In genomic region chr18:70256184-70256583, GRCh38 we compare ENCODE assay signal across 25 cellular contexts.
"Had no signal": no experiment of that assay in that cellular context is flagged by ENCODE, and none has a peak within 500 bp of the region (broad histone marks: within the 10 kb centered on the region; RNA-seq: fewer than 3 reads in every experiment).

No MANE protein-coding gene starts in this region.

- ATAC-seq: left colon, left lung, lower lobe of right lung, natural killer cell had no signal

- H3K27me3 Mint-ChIP-seq: progenitor cell of endocrine pancreas had no signal

- H3K27ac Mint-ChIP-seq: immature natural killer cell; mesothelial cell of epicardium; naive B cell; natural killer cell; nephron progenitor cell; neural progenitor cell; progenitor cell of endocrine pancreas; stimulated activated naive CD8-positive, alpha-beta T cell treated with anti-CD3 and anti-CD28 coated beads, Interleukin-15, Interleukin-2, amounts not matched to agents 100 ng/mL and 50 ng/mL, for 24 hours had no signal

- H3K36me3 Mint-ChIP-seq: immature natural killer cell, mesothelial cell of epicardium, naive B cell, natural killer cell, neural progenitor cell had no signal

- H3K9me3 Mint-ChIP-seq: immature natural killer cell; mesothelial cell of epicardium; natural killer cell; neural progenitor cell; stimulated activated naive CD8-positive, alpha-beta T cell treated with anti-CD3 and anti-CD28 coated beads, Interleukin-15, Interleukin-2, amounts not matched to agents 100 ng/mL and 50 ng/mL, for 24 hours had no signal

- DNase-seq: hypothalamus; immature natural killer cell; kidney; left colon; left lung; lower lobe of right lung; mammary epithelial cell; mesendoderm; naive B cell; natural killer cell; nephron progenitor cell; occipital lobe; right lobe of liver; stimulated activated CD4-positive, alpha-beta T cell treated with anti-CD3 and anti-CD28 coated beads, Interleukin-15, amount 100 ng/mL, for 24 hours; stimulated activated CD4-positive, alpha-beta T cell treated with anti-CD3 and anti-CD28 coated beads, Interleukin-2, amount 100 ng/mL, for 24 hours; stimulated activated CD4-positive, alpha-beta T cell treated with anti-CD3 and anti-CD28 coated beads, Interleukin-4, amount 100 ng/mL, for 1 hour; stimulated activated naive CD4-positive, alpha-beta T cell; testis; thyroid gland; transverse colon; upper lobe of left lung had no signal

- H3K4me1 Mint-ChIP-seq: immature natural killer cell, mesothelial cell of epicardium, naive B cell, natural killer cell, nephron progenitor cell, neural progenitor cell had no signal

- H3K4me3 Mint-ChIP-seq: immature natural killer cell; mesothelial cell of epicardium; naive B cell; natural killer cell; nephron progenitor cell; neural progenitor cell; stimulated activated naive CD8-positive, alpha-beta T cell treated with anti-CD3 and anti-CD28 coated beads, Interleukin-15, Interleukin-2, amounts not matched to agents 100 ng/mL and 50 ng/mL, for 24 hours had no signal
